8 cellular contexts compared by ENCODE assay signal in genomic region chr15:84714372-84714771, GRCh38. TPM values are rescaled to one million over a fixed set of nuclear protein-coding genes. Genes with fewer than 3 reads are reported as not detected.
DNase-seq lines count a peak whose midpoint lies in the region; ATAC-seq and TF ChIP-seq lines count a peak whose summit lies in the region.

No MANE protein-coding gene starts in this region.

- in situ Hi-C loops in GM13977 (cut with MboI; ENCODE audit: low pct_unique_long_range_greater_than_20kb, low sequenced_read_pairs, unreplicated experiment): no loop called here

- H3K27me3 Mint-ChIP-seq in activated T-cell treated with anti-CD3 and anti-CD28 coated beads, Interleukin-2, amount 50 U/mL, for 72 hours (ENCODE audit: low read depth): no peaks in the 10 kb centered on the region
- H3K27me3 Mint-ChIP-seq in WTC11 (ENCODE audit: low read depth): no peaks in the 10 kb centered on the region

- TF ChIP-seq CTCF in WTC11 (IDR thresholded peaks at IDR 0.05): no peak
- TF ChIP-seq CTCF in foreskin fibroblast (IDR thresholded peaks at IDR 0.05; ENCODE audit: low read depth, low read length): no peak
- no peak for TF ChIP-seq CTCF in GM13977 (IDR thresholded peaks at IDR 0.05; ENCODE audit: extremely low read depth, insufficient read depth, missing control alignments)

- CTCF ChIA-PET in WTC11 (lab: Charles Lee): interaction anchor here (0.6 kb wide), 1 partner anchor 9 kb away, joined by 3 read pairs; no protein-coding TSS in a partner anchor

- peak overlapping the region; percentile 64 to 94 for H3K4me3 ChIP-seq in foreskin fibroblast (ENCODE audit: low read depth in 1 of 2, low read length in 2 of 2)

- H3K4me3 Mint-ChIP-seq in activated T-cell treated with anti-CD3 and anti-CD28 coated beads, Interleukin-2, amount 50 U/mL, for 72 hours: peak overlapping the region; percentile 94 to 100
- peak overlapping the region; percentile 91 for H3K4me3 Mint-ChIP-seq in WTC11
- H3K4me3 Mint-ChIP-seq in stimulated activated effector memory CD8-positive, alpha-beta T cell treated with anti-CD3 and anti-CD28 coated beads, Interleukin-12 subunit alpha, Interleukin-12 subunit beta, amount 100 ng/mL, for 72 hours: peak overlapping the region; percentile 93

- POLR2A ChIA-PET in WTC11 (lab: Charles Lee): interaction anchor here (1.1 kb wide), 1 partner anchor 33 kb away, joined by 3 read pairs; no protein-coding TSS in a partner anchor

- H3K27ac Mint-ChIP-seq in activated T-cell treated with anti-CD3 and anti-CD28 coated beads, Interleukin-2, amount 50 U/mL, for 72 hours: peak overlapping the region; percentile 45
- peak overlapping the region; percentile 85 for H3K27ac Mint-ChIP-seq in WTC11
- H3K27ac Mint-ChIP-seq in stimulated activated effector memory CD8-positive, alpha-beta T cell treated with anti-CD3 and anti-CD28 coated beads, Interleukin-12 subunit alpha, Interleukin-12 subunit beta, amount 100 ng/mL, for 72 hours: no peak overlapping the region

- no peak for DNase-seq in activated T-cell treated with anti-CD3 and anti-CD28 coated beads, Interleukin-2, amount 50 U/mL, for 72 hours
- DNase-seq in activated T-cell treated with anti-CD3 and anti-CD28 coated beads for 4 hours (no peak), WTC11 (ENCODE audit: low spot score) (no peak), foreskin fibroblast (no peak), GM13977 (ENCODE audit: low spot score) (no peak), SW480 (ENCODE audit: low spot score) (no peak), GDM1 (lab: John Stamatoyannopoulos, UW) (no peak)
- no peak for DNase-seq in stimulated activated effector memory CD8-positive, alpha-beta T cell treated with anti-CD3 and anti-CD28 coated beads, Interleukin-12 subunit alpha, Interleukin-12 subunit beta, amount 100 ng/mL, for 72 hours (ENCODE audit: low spot score in 2 of 2)

- no peaks in the 10 kb centered on the region for H3K9me3 Mint-ChIP-seq in activated T-cell treated with anti-CD3 and anti-CD28 coated beads, Interleukin-2, amount 50 U/mL, for 72 hours
- H3K9me3 Mint-ChIP-seq in WTC11: no peaks in the 10 kb centered on the region
- H3K9me3 Mint-ChIP-seq in stimulated activated effector memory CD8-positive, alpha-beta T cell treated with anti-CD3 and anti-CD28 coated beads, Interleukin-12 subunit alpha, Interleukin-12 subunit beta, amount 100 ng/mL, for 72 hours: no peaks in the 10 kb centered on the region

- peaks cover 5 to 10% of the 10 kb centered on the region in 2 donors for H3K36me3 Mint-ChIP-seq in activated T-cell treated with anti-CD3 and anti-CD28 coated beads, Interleukin-2, amount 50 U/mL, for 72 hours (ENCODE audit: insufficient read depth in 2 of 2)
- peaks cover 12% of the 10 kb centered on the region for H3K36me3 Mint-ChIP-seq in WTC11
- peaks cover 62% of the 10 kb centered on the region for H3K36me3 Mint-ChIP-seq in stimulated activated effector memory CD8-positive, alpha-beta T cell treated with anti-CD3 and anti-CD28 coated beads, Interleukin-12 subunit alpha, Interleukin-12 subunit beta, amount 100 ng/mL, for 72 hours

- no peak for ATAC-seq in activated T-cell treated with anti-CD3 and anti-CD28 coated beads, Interleukin-2, amount 50 U/mL, for 72 hours (replicated peaks in 1 of 2)
- ATAC-seq in WTC11: no peak
- no peak for ATAC-seq in stimulated activated effector memory CD8-positive, alpha-beta T cell treated with anti-CD3 and anti-CD28 coated beads, Interleukin-12 subunit alpha, Interleukin-12 subunit beta, amount 100 ng/mL, for 72 hours

- H3K4me1 Mint-ChIP-seq in activated T-cell treated with anti-CD3 and anti-CD28 coated beads, Interleukin-2, amount 50 U/mL, for 72 hours (ENCODE audit: low read depth): peaks cover 63% of the 10 kb centered on the region
- H3K4me1 Mint-ChIP-seq in WTC11: peaks cover 25% of the 10 kb centered on the region
- peaks cover 25% of the 10 kb centered on the region for H3K4me1 Mint-ChIP-seq in stimulated activated effector memory CD8-positive, alpha-beta T cell treated with anti-CD3 and anti-CD28 coated beads, Interleukin-12 subunit alpha, Interleukin-12 subunit beta, amount 100 ng/mL, for 72 hours

TF ChIP-seq in WTC11, 78 proteins besides CTCF, POLR2A, EP300 and RAD21:
- TF ChIP-seq NFYB (CRISPR knock-in tag; conservative IDR thresholded peaks at IDR 0.05; ENCODE audit: low read depth) (no peak), CREB1 (CRISPR knock-in tag; IDR thresholded peaks at IDR 0.05) (no peak), TP53 (CRISPR knock-in tag; IDR thresholded peaks at IDR 0.05) (no peak), SMAD3 (CRISPR knock-in tag; IDR thresholded peaks at IDR 0.05; ENCODE audit: borderline replicate concordance) (no peak), ZNF121 (CRISPR knock-in tag; IDR thresholded peaks at IDR 0.05) (no peak), CREM (CRISPR knock-in tag; IDR thresholded peaks at IDR 0.05) (no peak), CBFB (CRISPR knock-in tag; IDR thresholded peaks at IDR 0.05; ENCODE audit: low read depth) (no peak), E2F5 (CRISPR knock-in tag; IDR thresholded peaks at IDR 0.05) (no peak), EMX1 (CRISPR knock-in tag; IDR thresholded peaks at IDR 0.05) (no peak), ELF4 (CRISPR knock-in tag; IDR thresholded peaks at IDR 0.05; ENCODE audit: low read depth) (no peak), MYBL2 (CRISPR knock-in tag; IDR thresholded peaks at IDR 0.05) (no peak), MXD4 (CRISPR knock-in tag; IDR thresholded peaks at IDR 0.05; ENCODE audit: borderline replicate concordance) (no peak), NR1H2 (CRISPR knock-in tag; IDR thresholded peaks at IDR 0.05) (no peak)
- TF ChIP-seq, protein P1, sequence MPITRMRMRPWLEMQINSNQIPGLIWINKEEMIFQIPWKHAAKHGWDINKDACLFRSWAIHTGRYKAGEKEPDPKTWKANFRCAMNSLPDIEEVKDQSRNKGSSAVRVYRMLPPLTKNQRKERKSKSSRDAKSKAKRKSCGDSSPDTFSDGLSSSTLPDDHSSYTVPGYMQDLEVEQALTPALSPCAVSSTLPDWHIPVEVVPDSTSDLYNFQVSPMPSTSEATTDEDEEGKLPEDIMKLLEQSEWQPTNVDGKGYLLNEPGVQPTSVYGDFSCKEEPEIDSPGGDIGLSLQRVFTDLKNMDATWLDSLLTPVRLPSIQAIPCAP (CRISPR knock-in tag; IDR thresholded peaks at IDR 0.05): no peak
- TF ChIP-seq, protein P2, sequence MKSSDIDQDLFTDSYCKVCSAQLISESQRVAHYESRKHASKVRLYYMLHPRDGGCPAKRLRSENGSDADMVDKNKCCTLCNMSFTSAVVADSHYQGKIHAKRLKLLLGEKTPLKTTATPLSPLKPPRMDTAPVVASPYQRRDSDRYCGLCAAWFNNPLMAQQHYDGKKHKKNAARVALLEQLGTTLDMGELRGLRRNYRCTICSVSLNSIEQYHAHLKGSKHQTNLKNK (CRISPR knock-in tag; IDR thresholded peaks at IDR 0.05): no peak

RNA-seq across cellular contexts. Expression of gene SEC11A, which starts 1.6 kb away (rescaled TPM):
- total RNA-seq in activated T-cell treated with anti-CD3 and anti-CD28 coated beads, Interleukin-2, amount 50 U/mL, for 72 hours: 100 to 1,000 TPM; 120 to 134 TPM
- total RNA-seq in WTC11 (2021): 214 to 228 TPM (median 217 TPM) in 3 replicates

RNA-seq across cellular contexts. Expression of gene ZNF592, which starts 34.0 kb away (rescaled TPM):
- total RNA-seq in activated T-cell treated with anti-CD3 and anti-CD28 coated beads, Interleukin-2, amount 50 U/mL, for 72 hours: 10 to 100 TPM; 33.5 to 39.5 TPM
- total RNA-seq in WTC11 (2021): 26.7 to 28.0 TPM (median 27.6 TPM) in 3 replicates

RNA-seq across cellular contexts. Expression of gene NMB, which starts 56.4 kb away (rescaled TPM):
- total RNA-seq in activated T-cell treated with anti-CD3 and anti-CD28 coated beads, Interleukin-2, amount 50 U/mL, for 72 hours: 1 to 10 TPM; 3.6 to 4.0 TPM
- total RNA-seq in WTC11 (2021): 14.9 to 16.2 TPM (median 15.3 TPM) in 3 replicates
